In the genomic region with DNA sequence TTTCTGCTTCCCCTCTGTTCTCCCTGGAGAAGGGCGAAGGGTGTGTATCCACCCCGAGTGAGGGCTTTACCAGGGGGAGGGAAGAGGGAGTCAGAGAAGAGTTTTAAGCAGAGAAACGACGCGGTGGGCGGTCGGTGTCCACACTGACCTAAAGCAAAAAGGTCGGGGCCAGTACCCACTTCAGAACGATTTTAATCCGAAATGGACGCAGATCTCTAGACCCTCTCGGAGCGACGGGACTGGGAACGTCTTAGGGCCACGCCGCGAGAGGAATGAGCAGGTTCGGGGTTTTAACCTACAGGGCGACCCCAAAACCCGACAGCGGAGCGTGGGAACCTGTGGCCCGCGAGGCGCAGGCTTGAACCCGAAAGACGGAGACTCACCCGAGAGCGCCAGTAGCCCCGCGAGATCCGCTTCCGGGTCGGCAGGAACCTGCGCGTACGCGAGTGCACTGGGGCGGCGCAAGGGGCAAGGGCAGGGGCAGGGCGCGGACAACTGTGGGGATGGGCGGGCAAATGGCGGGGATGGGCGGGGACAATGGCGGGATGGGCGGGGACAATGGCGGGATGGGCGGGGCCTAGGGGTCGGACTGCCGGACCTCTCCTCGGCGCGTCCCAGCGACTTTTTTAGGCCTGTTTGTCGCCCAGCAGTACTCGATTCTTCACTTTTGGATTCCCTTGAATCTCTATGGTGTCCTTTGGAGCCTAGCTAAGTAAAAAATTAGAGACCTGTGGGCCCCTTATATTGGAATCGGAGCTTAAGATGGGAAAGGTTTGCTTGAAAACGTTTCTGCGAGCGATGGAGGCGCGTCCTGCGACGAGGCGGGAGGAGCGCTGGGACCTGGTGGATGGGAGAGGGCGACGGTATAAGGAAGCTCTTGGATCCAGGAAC, we compare ENCODE assay signal across 8 cellular contexts. TPM values are rescaled to one million over a fixed set of nuclear protein-coding genes. Genes with fewer than 3 reads are reported as not detected.
DNase-seq lines count a peak whose midpoint lies in the region; ATAC-seq and TF ChIP-seq lines count a peak whose summit lies in the region.

A gene (minus strand): TSS at position 423 of the 891 bp plus-strand sequence. CDS start 3,323 bp downstream, outside the sequence.

- no peaks in the 10 kb centered on the region for H3K79me2 ChIP-seq in smooth muscle cell (ENCODE audit: low read depth)

- peak within 1 kb of the TSS; percentile 79 for H3K9ac ChIP-seq in smooth muscle cell (ENCODE audit: low read depth)

- H3K4me1 ChIP-seq in smooth muscle cell (ENCODE audit: low read depth) = peaks cover 6% of the 10 kb centered on the region

- H3K27me3 ChIP-seq in HL-60 (ENCODE audit: insufficient read depth, poor library complexity, severe bottlenecking) (no peaks in the 10 kb centered on the region), smooth muscle cell (ENCODE audit: low read depth) (no peaks in the 10 kb centered on the region)

- no peaks in the 10 kb centered on the region for H4K20me1 ChIP-seq in smooth muscle cell (ENCODE audit: low read depth)

- peak within 1 kb of the TSS; percentile 75 for H3K27ac ChIP-seq in 22Rv1
- H3K27ac ChIP-seq in HL-60 (replicated peaks) = peak within 1 kb of the TSS; percentile 74
- no peak within 1 kb of the TSS for H3K27ac ChIP-seq in smooth muscle cell (ENCODE audit: low read depth)

- peak within 1 kb of the TSS; percentile 100 for H2AFZ ChIP-seq in smooth muscle cell (ENCODE audit: low read depth)

- ATAC-seq in GM18873 (IDR thresholded peaks at IDR 0.05; ENCODE audit: low FRiP score, unreplicated experiment) = no peak

- 5% methylated on average over 54 of the region's 70 CpGs for WGBS in smooth muscle cell (ENCODE audit: low lambda C conversion rate)

- peaks cover 29% of the 10 kb centered on the region for H3K36me3 ChIP-seq in smooth muscle cell (ENCODE audit: low read depth)

- TF ChIP-seq CTCF in 22Rv1 (IDR thresholded peaks at IDR 0.05) (no peak), HL-60 (IDR thresholded peaks at IDR 0.05; ENCODE audit: insufficient read depth, low read length) (no peak), smooth muscle cell (IDR thresholded peaks at IDR 0.05; ENCODE audit: borderline replicate concordance, insufficient read depth, poor library complexity, severe bottlenecking) (no peak)

- H3K4me2 ChIP-seq in smooth muscle cell = peak within 1 kb of the TSS; percentile 90

- peaks cover 4% of the 10 kb centered on the region for H3F3A ChIP-seq in smooth muscle cell (ENCODE audit: low read depth)

- H3K4me3 ChIP-seq in HL-60 (replicated peaks; ENCODE audit: insufficient read depth, low read length) (peak within 1 kb of the TSS; percentile 55), smooth muscle cell (peak within 1 kb of the TSS; percentile 97)

- H3K9me3 ChIP-seq in smooth muscle cell (replicated peaks; ENCODE audit: low read depth) = peaks cover 17% of the 10 kb centered on the region

- peak; percentile 63 to 94 for DNase-seq in HL-60 (ENCODE audit: low read depth in 1 of 2, low spot score in 1 of 2)
- peak; percentile 64 to 69 for DNase-seq in activated CD4-positive, alpha-beta T cell treated with anti-CD3 and anti-CD28 coated beads for 24 hours (ENCODE audit: low read depth in 2 of 2)
- DNase-seq in cerebellar nuclear complex (lab: John Stamatoyannopoulos, UW) = peak; percentile 62 to 85
- peak; percentile 95 for DNase-seq in islet precursor cell
- DNase-seq in smooth muscle cell (lab: John Stamatoyannopoulos, UW; ENCODE audit: unreplicated experiment) = peak; percentile 37
- DNase-seq in LoVo (ENCODE audit: low spot score) = no peak

RNA-seq across cellular contexts. Expression of the gene that starts here (rescaled TPM):
- 43.0 and 62.4 TPM in 2 replicates for total RNA-seq in smooth muscle cell
- 25.4 and 29.7 TPM in 2 replicates for polyA plus RNA-seq in smooth muscle cell
